Comparison of ENCODE assay signal across 1 cellular context in the genomic region with DNA sequence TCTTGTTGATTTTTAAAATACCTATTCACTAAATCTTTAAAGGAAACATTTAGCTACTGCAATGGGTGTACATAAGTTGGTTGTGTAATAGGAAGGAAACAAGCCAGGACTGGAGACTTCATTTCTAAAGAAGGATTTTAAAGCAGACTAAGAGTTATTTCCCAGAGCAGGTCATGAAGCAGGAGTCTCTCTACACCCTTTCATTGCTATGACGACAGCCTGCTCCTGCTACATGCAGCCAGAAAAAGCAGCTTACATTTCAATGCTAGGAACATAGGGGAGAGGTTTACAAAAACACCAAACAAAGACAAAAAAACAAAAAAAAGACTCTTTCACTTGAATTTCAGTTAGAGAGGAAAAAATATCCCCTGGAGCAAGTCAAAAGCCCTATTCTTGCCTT.
TF ChIP-seq lines count a peak whose summit lies in the region.

No MANE protein-coding gene starts in this region.

TF ChIP-seq in GM23338, 12 proteins besides CTCF, POLR2A, EP300 and RAD21 (continued from another document):
- TF ChIP-seq, protein P1, sequence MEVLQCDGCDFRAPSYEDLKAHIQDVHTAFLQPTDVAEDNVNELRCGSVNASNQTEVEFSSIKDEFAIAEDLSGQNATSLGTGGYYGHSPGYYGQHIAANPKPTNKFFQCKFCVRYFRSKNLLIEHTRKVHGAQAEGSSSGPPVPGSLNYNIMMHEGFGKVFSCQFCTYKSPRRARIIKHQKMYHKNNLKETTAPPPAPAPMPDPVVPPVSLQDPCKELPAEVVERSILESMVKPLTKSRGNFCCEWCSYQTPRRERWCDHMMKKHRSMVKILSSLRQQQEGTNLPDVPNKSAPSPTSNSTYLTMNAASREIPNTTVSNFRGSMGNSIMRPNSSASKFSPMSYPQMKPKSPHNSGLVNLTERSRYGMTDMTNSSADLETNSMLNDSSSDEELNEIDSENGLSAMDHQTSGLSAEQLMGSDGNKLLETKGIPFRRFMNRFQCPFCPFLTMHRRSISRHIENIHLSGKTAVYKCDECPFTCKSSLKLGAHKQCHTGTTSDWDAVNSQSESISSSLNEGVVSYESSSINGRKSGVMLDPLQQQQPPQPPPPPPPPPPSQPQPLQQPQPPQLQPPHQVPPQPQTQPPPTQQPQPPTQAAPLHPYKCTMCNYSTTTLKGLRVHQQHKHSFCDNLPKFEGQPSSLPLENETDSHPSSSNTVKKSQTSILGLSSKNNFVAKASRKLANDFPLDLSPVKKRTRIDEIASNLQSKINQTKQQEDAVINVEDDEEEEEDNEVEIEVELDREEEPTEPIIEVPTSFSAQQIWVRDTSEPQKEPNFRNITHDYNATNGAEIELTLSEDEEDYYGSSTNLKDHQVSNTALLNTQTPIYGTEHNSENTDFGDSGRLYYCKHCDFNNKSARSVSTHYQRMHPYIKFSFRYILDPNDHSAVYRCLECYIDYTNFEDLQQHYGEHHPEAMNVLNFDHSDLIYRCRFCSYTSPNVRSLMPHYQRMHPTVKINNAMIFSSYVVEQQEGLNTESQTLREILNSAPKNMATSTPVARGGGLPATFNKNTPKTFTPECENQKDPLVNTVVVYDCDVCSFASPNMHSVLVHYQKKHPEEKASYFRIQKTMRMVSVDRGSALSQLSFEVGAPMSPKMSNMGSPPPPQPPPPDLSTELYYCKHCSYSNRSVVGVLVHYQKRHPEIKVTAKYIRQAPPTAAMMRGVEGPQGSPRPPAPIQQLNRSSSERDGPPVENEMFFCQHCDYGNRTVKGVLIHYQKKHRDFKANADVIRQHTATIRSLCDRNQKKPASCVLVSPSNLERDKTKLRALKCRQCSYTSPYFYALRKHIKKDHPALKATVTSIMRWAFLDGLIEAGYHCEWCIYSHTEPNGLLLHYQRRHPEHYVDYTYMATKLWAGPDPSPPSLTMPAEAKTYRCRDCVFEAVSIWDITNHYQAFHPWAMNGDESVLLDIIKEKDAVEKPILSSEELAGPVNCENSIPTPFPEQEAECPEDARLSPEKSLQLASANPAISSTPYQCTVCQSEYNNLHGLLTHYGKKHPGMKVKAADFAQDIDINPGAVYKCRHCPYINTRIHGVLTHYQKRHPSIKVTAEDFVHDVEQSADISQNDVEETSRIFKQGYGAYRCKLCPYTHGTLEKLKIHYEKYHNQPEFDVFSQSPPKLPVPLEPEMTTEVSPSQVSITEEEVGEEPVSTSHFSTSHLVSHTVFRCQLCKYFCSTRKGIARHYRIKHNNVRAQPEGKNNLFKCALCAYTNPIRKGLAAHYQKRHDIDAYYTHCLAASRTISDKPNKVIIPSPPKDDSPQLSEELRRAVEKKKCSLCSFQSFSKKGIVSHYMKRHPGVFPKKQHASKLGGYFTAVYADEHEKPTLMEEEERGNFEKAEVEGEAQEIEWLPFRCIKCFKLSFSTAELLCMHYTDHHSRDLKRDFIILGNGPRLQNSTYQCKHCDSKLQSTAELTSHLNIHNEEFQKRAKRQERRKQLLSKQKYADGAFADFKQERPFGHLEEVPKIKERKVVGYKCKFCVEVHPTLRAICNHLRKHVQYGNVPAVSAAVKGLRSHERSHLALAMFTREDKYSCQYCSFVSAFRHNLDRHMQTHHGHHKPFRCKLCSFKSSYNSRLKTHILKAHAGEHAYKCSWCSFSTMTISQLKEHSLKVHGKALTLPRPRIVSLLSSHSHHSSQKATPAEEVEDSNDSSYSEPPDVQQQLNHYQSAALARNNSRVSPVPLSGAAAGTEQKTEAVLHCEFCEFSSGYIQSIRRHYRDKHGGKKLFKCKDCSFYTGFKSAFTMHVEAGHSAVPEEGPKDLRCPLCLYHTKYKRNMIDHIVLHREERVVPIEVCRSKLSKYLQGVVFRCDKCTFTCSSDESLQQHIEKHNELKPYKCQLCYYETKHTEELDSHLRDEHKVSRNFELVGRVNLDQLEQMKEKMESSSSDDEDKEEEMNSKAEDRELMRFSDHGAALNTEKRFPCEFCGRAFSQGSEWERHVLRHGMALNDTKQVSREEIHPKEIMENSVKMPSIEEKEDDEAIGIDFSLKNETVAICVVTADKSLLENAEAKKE (CRISPR knock-in tag; IDR thresholded peaks at IDR 0.05): no peak
